Comparison of ENCODE assay signal across 7 cellular contexts in genomic region chr4:2537011-2537830, GRCh38. TPM values are rescaled to one million over a fixed set of nuclear protein-coding genes. Genes with fewer than 3 reads are reported as not detected.
DNase-seq lines count a peak whose midpoint lies in the region; ATAC-seq and TF ChIP-seq lines count a peak whose summit lies in the region.

No MANE protein-coding gene starts in this region.

- peak overlapping the region; percentile 70 for H3K27ac ChIP-seq in stomach smooth muscle (ENCODE audit: low read length)

- no peaks in the 10 kb centered on the region for H3K27me3 ChIP-seq in NT2/D1 (ENCODE audit: insufficient read depth, insufficient read length)
- H3K27me3 ChIP-seq in stomach smooth muscle (ENCODE audit: control insufficient read depth in 1 of 2, insufficient read depth in 2 of 2, low read length in 2 of 2), result no peaks in the 10 kb centered on the region

- H3K4me1 Mint-ChIP-seq in neural crest cell, result peaks cover 21% of the 10 kb centered on the region

- H3K4me3 Mint-ChIP-seq in neural crest cell, result peak overlapping the region; percentile 96

- TF ChIP-seq CTCF in fibroblast of pulmonary artery (IDR thresholded peaks at IDR 0.05; ENCODE audit: low read length, missing control alignments) (no peak), neural crest cell (conservative IDR thresholded peaks at IDR 0.05) (no peak)

- ATAC-seq in GM18498 (IDR thresholded peaks at IDR 0.05; ENCODE audit: unreplicated experiment) (peak; percentile 32), HG02852 (IDR thresholded peaks at IDR 0.05; ENCODE audit: unreplicated experiment) (peak; percentile 23)

- no peaks in the 10 kb centered on the region for H3K27me3 Mint-ChIP-seq in neural crest cell (ENCODE audit: low read depth)

- H3K4me3 ChIP-seq in NT2/D1 (ENCODE audit: insufficient read length, low read depth) (peak overlapping the region; percentile 87), fibroblast of pulmonary artery (replicated peaks; ENCODE audit: low read depth, low read length) (peak overlapping the region; percentile 62), stomach smooth muscle (ENCODE audit: low read length in 2 of 2) (peak overlapping the region; percentile 78 to 84)

- no peaks in the 10 kb centered on the region for H3K9me3 Mint-ChIP-seq in neural crest cell

- DNase-seq in NT2/D1 (ENCODE audit: low read depth, low spot score) (no peak), activated T-helper 1 cell treated with Interleukin-2 at 50 U/mL for 16 hours (ENCODE audit: low read depth) (peak; percentile 36), fibroblast of pulmonary artery (ENCODE audit: low read depth) (peak; percentile 23), neural crest cell (ENCODE audit: low read depth, low spot score) (peak; percentile 34)

- H3K4me1 ChIP-seq in NT2/D1 (ENCODE audit: insufficient read depth, insufficient read length), result peaks cover 2% of the 10 kb centered on the region
- peaks cover 23% of the 10 kb centered on the region for H3K4me1 ChIP-seq in stomach smooth muscle (ENCODE audit: control insufficient read depth, insufficient read depth, low read length)

- H3K9me3 ChIP-seq in NT2/D1 (ENCODE audit: insufficient read depth, low read length), result no peaks in the 10 kb centered on the region
- H3K9me3 ChIP-seq in stomach smooth muscle (ENCODE audit: control insufficient read depth in 2 of 2, low read length in 2 of 2), result no peaks in the 10 kb centered on the region

- peaks cover 6% of the 10 kb centered on the region for H3K36me3 ChIP-seq in NT2/D1 (ENCODE audit: insufficient read depth, insufficient read length, low read length)
- no peaks in the 10 kb centered on the region for H3K36me3 ChIP-seq in stomach smooth muscle (ENCODE audit: control insufficient read depth in 2 of 2, insufficient read depth in 2 of 2, low read length in 2 of 2)

- peak overlapping the region; percentile 29 for H3K27ac Mint-ChIP-seq in neural crest cell (ENCODE audit: unreplicated experiment)

- no peaks in the 10 kb centered on the region for H3K36me3 Mint-ChIP-seq in neural crest cell (ENCODE audit: low read depth)

- H3K9ac ChIP-seq in NT2/D1 (ENCODE audit: insufficient read length, low read depth) (peak overlapping the region; percentile 96), stomach smooth muscle (ENCODE audit: low read length in 2 of 2) (peak overlapping the region; percentile 72 to 82)

RNA-seq across cellular contexts. Expression of gene FAM193A, which starts 0.8 kb away (rescaled TPM):
- 45.5 and 45.8 TPM in 2 replicates for total RNA-seq in neural crest cell
